ENCODE assay signal across 25 cellular contexts in genomic region chr12:116473416-116473815, GRCh38.
"Had no signal": no experiment of that assay in that cellular context is flagged by ENCODE, and none has a peak within 500 bp of the region (broad histone marks: within the 10 kb centered on the region; RNA-seq: fewer than 3 reads in every experiment).

No MANE protein-coding gene starts in this region.

- H3K36me3 ChIP-seq: neural progenitor cell, ovary, stomach, thoracic aorta, thyroid gland, tibial nerve, upper lobe of left lung, vagina had no signal

- DNase-seq: natural killer cell; occipital lobe; ovary; posterior cingulate gyrus; psoas muscle; right cardiac atrium; small intestine; stimulated activated CD4-positive, alpha-beta T cell treated with anti-CD3 and anti-CD28 coated beads, Interleukin-15, amount 100 ng/mL, for 24 hours; stimulated activated CD4-positive, alpha-beta T cell treated with anti-CD3 and anti-CD28 coated beads, Interleukin-2, amount 100 ng/mL, for 24 hours; stimulated activated CD4-positive, alpha-beta T cell treated with anti-CD3 and anti-CD28 coated beads, Interleukin-2, amount 100 ng/mL, for 48 hours; stimulated activated CD4-positive, alpha-beta T cell treated with anti-CD3 and anti-CD28 coated beads, Interleukin-4, amount 100 ng/mL, for 24 hours; stimulated activated naive B cell treated with anti-CD40 and anti-IgM and Interleukin-4, amounts not matched to agents 10 μg/mL and 1 μg/mL and 100 μg/mL, for 72 hours; stimulated activated naive CD4-positive, alpha-beta T cell treated with Interleukin-2 at 50 U/mL for 16 hours; stomach; thyroid gland; trophoblast cell; upper lobe of left lung had no signal

- H3K9ac ChIP-seq: neural progenitor cell, parathyroid adenoma had no signal

- H3K27ac ChIP-seq: neural progenitor cell, ovary, parathyroid adenoma, psoas muscle, stomach, thoracic aorta, thyroid gland, tibial nerve, upper lobe of left lung, vagina had no signal

- FAIRE-seq: small intestine, urothelium cell line had no signal

- H3K79me2 ChIP-seq: parathyroid adenoma had no signal

- H3K27me3 ChIP-seq: neural progenitor cell, ovary, stomach, thyroid gland, tibial nerve, upper lobe of left lung, vagina had no signal

- H3K4me3 ChIP-seq: neural progenitor cell, ovary, psoas muscle, stomach, thoracic aorta, thyroid gland, tibial nerve, upper lobe of left lung, vagina had no signal

- H3K4me1 ChIP-seq: neural progenitor cell, parathyroid adenoma, psoas muscle, thyroid gland, tibial nerve, upper lobe of left lung, vagina had no signal

- H2AFZ ChIP-seq: neural progenitor cell, parathyroid adenoma had no signal

- H3K9me3 ChIP-seq: ovary, thoracic aorta, thyroid gland, vagina had no signal

- H3K4me2 ChIP-seq: neural progenitor cell had no signal

- ATAC-seq: natural killer cell; psoas muscle; right cardiac atrium; sciatic nerve; stimulated activated effector memory CD8-positive, alpha-beta T cell treated with anti-CD3 and anti-CD28 coated beads, Interleukin-12 subunit alpha, Interleukin-12 subunit beta, amount 100 ng/mL, for 72 hours had no signal
